9 cellular contexts compared by ENCODE assay signal in genomic region chr11:49208006-49208721, GRCh38. TPM values are rescaled to one million over a fixed set of nuclear protein-coding genes. Genes with fewer than 3 reads are reported as not detected.
A peak's percentile ranks its signal among the peaks of the same experiment; 100 is the strongest.
DNase-seq lines count a peak whose midpoint lies in the region; ATAC-seq and TF ChIP-seq lines count a peak whose summit lies in the region.
"Had no signal": no experiment of that assay in that cellular context is flagged by ENCODE, and none has a peak within 500 bp of the region (broad histone marks: within the 10 kb centered on the region; RNA-seq: fewer than 3 reads in every experiment).

Gene FOLH1, minus strand, starts transcription at chr11:49208602. Its CDS starts 193 bp downstream, at chr11:49208409.

- 2% methylated on average over 48 of the region's 48 CpGs for WGBS in right cardiac atrium

- ATAC-seq in GM18907 (IDR thresholded peaks at IDR 0.05; ENCODE audit: unreplicated experiment), result peak; percentile 48
- peak; percentile 75 for ATAC-seq in SK-N-SH treated with all-trans-retinoic acid at 6 μM for 48 hours
- peak; percentile 88 to 90 for ATAC-seq in right cardiac atrium

- H3K27me3 ChIP-seq in right cardiac atrium (ENCODE audit: control insufficient read depth, insufficient read depth) (no peaks in the 10 kb centered on the region), skeletal muscle tissue (ENCODE audit: control insufficient read depth in 3 of 3, insufficient read depth in 3 of 3, low read length in 3 of 3) (no peaks in the 10 kb centered on the region)

- peak within 1 kb of the TSS; percentile 47 for H3K4me3 ChIP-seq in right cardiac atrium (ENCODE audit: low read length)
- H3K4me3 ChIP-seq in skeletal muscle tissue (ENCODE audit: low read length in 3 of 3), result peak within 1 kb of the TSS; percentile 43 to 49 (median 48)

- DNase-seq in right cardiac atrium (peak; percentile 42 to 75 (median 75)), DMS153 treated with DMSO at 0.1 percent for 48 hours (lab: John Stamatoyannopoulos, UW; ENCODE audit: unreplicated experiment) (no peak), 8988T (no peak), NOMO-1 (lab: John Stamatoyannopoulos, UW; ENCODE audit: unreplicated experiment in 2 of 2) (no peak), cortex of kidney (lab: John Stamatoyannopoulos, UW) (no peak)

- intact Hi-C loops in right cardiac atrium (cut with DNase I), result no loop called here

- no peak within 1 kb of the TSS for H3K9ac ChIP-seq in skeletal muscle tissue (ENCODE audit: low read depth in 1 of 3, low read length in 3 of 3)

- H3K27ac ChIP-seq in right cardiac atrium (ENCODE audit: low read length) (no peak within 1 kb of the TSS), skeletal muscle tissue (ENCODE audit: low read depth, low read length) (no peak within 1 kb of the TSS)

- H3K4me1 ChIP-seq in right cardiac atrium (ENCODE audit: control insufficient read depth, insufficient read depth, low read length), result no peaks in the 10 kb centered on the region
- H3K4me1 ChIP-seq in skeletal muscle tissue (ENCODE audit: control insufficient read depth in 3 of 3, insufficient read depth in 3 of 3, low read length in 3 of 3), result peaks cover 0 to 2% (median 0%) of the 10 kb centered on the region in 3 donors

- H3K9me3 ChIP-seq in right cardiac atrium (ENCODE audit: control insufficient read depth, low read length), result no peaks in the 10 kb centered on the region
- H3K9me3 ChIP-seq in skeletal muscle tissue (ENCODE audit: control insufficient read depth in 3 of 3, low read length in 3 of 3), result no peaks in the 10 kb centered on the region

- H3K36me3 ChIP-seq in skeletal muscle tissue (ENCODE audit: control insufficient read depth in 3 of 3, insufficient read depth in 3 of 3, low read length in 3 of 3), result no peaks in the 10 kb centered on the region

TF ChIP-seq in SK-N-SH treated with all-trans-retinoic acid at 6 μM for 48 hours, 23 proteins besides CTCF, POLR2A, EP300 and RAD21:
- TF ChIP-seq ZNF565 (CRISPR knock-in tag; conservative IDR thresholded peaks at IDR 0.05; ENCODE audit: low read depth) (no peak), ZNF8 (CRISPR knock-in tag; IDR thresholded peaks at IDR 0.05) (no peak), BACH2 (CRISPR knock-in tag; IDR thresholded peaks at IDR 0.05; ENCODE audit: borderline replicate concordance) (no peak), ISL1 (CRISPR knock-in tag; IDR thresholded peaks at IDR 0.05) (no peak), SNAI2 (CRISPR knock-in tag; IDR thresholded peaks at IDR 0.05) (no peak), OSR1 (CRISPR knock-in tag; IDR thresholded peaks at IDR 0.05) (no peak), CSDC2 (CRISPR knock-in tag; IDR thresholded peaks at IDR 0.05) (no peak), ZNF70 (CRISPR knock-in tag; IDR thresholded peaks at IDR 0.05) (no peak), ESRRG (CRISPR knock-in tag; IDR thresholded peaks at IDR 0.05) (no peak), TSHZ2 (CRISPR knock-in tag; IDR thresholded peaks at IDR 0.05) (no peak), CREB5 (CRISPR knock-in tag; IDR thresholded peaks at IDR 0.05; ENCODE audit: low read depth) (no peak), PATZ1 (CRISPR knock-in tag; IDR thresholded peaks at IDR 0.05; ENCODE audit: borderline replicate concordance) (no peak), CSRNP3 (CRISPR knock-in tag; IDR thresholded peaks at IDR 0.05) (no peak), ZFP30 (CRISPR knock-in tag; IDR thresholded peaks at IDR 0.05) (no peak)

RNA-seq across cellular contexts. Expression of gene FOLH1, which starts in this region (rescaled TPM):
- under 1 TPM; 0.34 to 0.72 (median 0.52) TPM for total RNA-seq in right cardiac atrium
- 0.68 TPM for polyA plus RNA-seq in right cardiac atrium
- 1.6 TPM for total RNA-seq in skeletal muscle tissue
- polyA plus RNA-seq: neural cell had no signal

Comparison
In these comparisons a context has a peak if more than half of its experiments do, and no peak if none do; other contexts are left out.
1. Peak in DNase-seq, ATAC-seq and H3K4me3 ChIP-seq in right cardiac atrium; RNA of the gene not detected or under 1 TPM.